In the genomic region with DNA sequence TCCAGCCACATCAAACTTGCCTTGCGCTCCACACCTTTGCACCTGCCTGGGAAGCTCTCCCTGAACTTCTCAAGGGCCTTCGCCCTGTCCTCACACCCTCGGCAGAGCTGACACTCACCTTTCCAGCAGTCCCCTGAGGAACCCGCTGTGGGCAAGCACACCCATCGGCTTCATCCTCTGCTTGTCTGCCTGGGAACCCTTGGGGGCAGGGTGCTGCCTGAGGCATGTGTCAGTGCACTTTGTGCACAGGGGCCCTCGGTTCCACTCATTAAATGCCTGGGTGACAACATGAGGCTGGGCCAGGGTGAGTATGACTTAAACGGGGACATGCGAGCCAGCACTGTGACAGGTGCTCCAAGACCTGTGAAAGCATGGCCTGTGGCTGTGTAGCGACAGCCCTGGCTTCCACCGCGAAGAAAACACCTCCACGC, we compare ENCODE assay signal across 26 cellular contexts. TPM values are rescaled to one million over a fixed set of nuclear protein-coding genes. Genes with fewer than 3 reads are reported as not detected.
DNase-seq lines count a peak whose midpoint lies in the region; FAIRE-seq and TF ChIP-seq lines count a peak whose summit lies in the region.
"Had no signal": no experiment of that assay in that cellular context is flagged by ENCODE, and none has a peak within 500 bp of the region (broad histone marks: within the 10 kb centered on the region; RNA-seq: fewer than 3 reads in every experiment).

No MANE protein-coding gene starts in this region.

- H3K9me3 ChIP-seq in SJCRH30 (replicated peaks), result no peaks in the 10 kb centered on the region
- H3K9me3 ChIP-seq: colonic mucosa, esophagus muscularis mucosa, ovary, right atrium auricular region, thyroid gland had no signal

- intact Hi-C loops in activated CD4-positive, alpha-beta T cell treated with anti-CD3 and anti-CD28 coated beads, Interleukin-2, amount 10 ng/mL, durations not matched to agents 24 days and 14 days (cut with micrococcal nuclease), result no loop called here
- intact Hi-C loops in posterior vena cava (cut with DNase I), result no loop called here

- H3K4me3 Mint-ChIP-seq in activated CD4-positive, alpha-beta T cell treated with anti-CD3 and anti-CD28 coated beads, Interleukin-2, amount 10 ng/mL, durations not matched to agents 24 days and 14 days, result no peak overlapping the region
- H3K4me3 Mint-ChIP-seq in chondrocyte (ENCODE audit: unreplicated experiment), result no peak overlapping the region

- no peak overlapping the region for H3K27ac ChIP-seq in SJCRH30
- H3K27ac ChIP-seq: colonic mucosa, HL-60, ovary, right atrium auricular region, thyroid gland had no signal

- H3K4me1 ChIP-seq in SJCRH30, result peaks cover 14% of the 10 kb centered on the region

- no peaks in the 10 kb centered on the region for H3K27me3 Mint-ChIP-seq in activated CD4-positive, alpha-beta T cell treated with anti-CD3 and anti-CD28 coated beads, Interleukin-2, amount 10 ng/mL, durations not matched to agents 24 days and 14 days
- no peaks in the 10 kb centered on the region for H3K27me3 Mint-ChIP-seq in chondrocyte (ENCODE audit: low read depth)
- H3K27me3 Mint-ChIP-seq: effector memory CD8-positive, alpha-beta T cell had no signal

- no peaks in the 10 kb centered on the region for H3K9me3 Mint-ChIP-seq in activated CD4-positive, alpha-beta T cell treated with anti-CD3 and anti-CD28 coated beads, Interleukin-2, amount 10 ng/mL, durations not matched to agents 24 days and 14 days
- H3K9me3 Mint-ChIP-seq in chondrocyte (ENCODE audit: low read depth), result no peaks in the 10 kb centered on the region
- H3K9me3 Mint-ChIP-seq: effector memory CD8-positive, alpha-beta T cell had no signal

- DNase-seq in activated CD4-positive, alpha-beta T cell treated with anti-CD3 and anti-CD28 coated beads, Interleukin-2, amount 10 ng/mL, durations not matched to agents 24 days and 14 days, result no peak
- DNase-seq in activated CD4-positive, alpha-beta T cell treated with anti-CD3 and anti-CD28 coated beads, Interleukin-2, amount 50 U/mL, for 1 hour, result no peak
- peak; percentile 9 for DNase-seq in GM12892 (ENCODE audit: insufficient read length)
- DNase-seq in chondrocyte (ENCODE audit: low spot score), result peak; percentile 68
- peak; percentile 55 for DNase-seq in posterior vena cava (ENCODE audit: low spot score)
- no peak for DNase-seq in NAMALWA (ENCODE audit: low spot score)
- DNase-seq in SJCRH30, result no peak
- DNase-seq in D341Med (ENCODE audit: low spot score), result no peak
- DNase-seq: amniotic stem cell; colonic mucosa; DMS79 treated with DMSO at 0.1 percent for 48 hours; effector memory CD8-positive, alpha-beta T cell; foreskin melanocyte; mesenchymal stem cell; NCI-H1092 treated with DMSO at 0.1 percent for 48 hours; NCI-H1930; NCI-H526 treated with DMSO at 0.1 percent for 48 hours; stimulated activated CD4-positive, alpha-beta T cell treated with anti-CD3 and anti-CD28 coated beads, Interleukin-4, amount 100 ng/mL, for 24 hours; stimulated activated naive CD8-positive, alpha-beta T cell treated with anti-CD3 and anti-CD28 coated beads, Interleukin-15, Interleukin-2, amounts not matched to agents 100 U/mL and 50 U/mL, for 24 hours had no signal

- no peak for FAIRE-seq in GM12892 (lab: Jason Lieb, UNC)
- FAIRE-seq: bronchial epithelial cell, RCC 7860 had no signal

- peaks cover 13% of the 10 kb centered on the region for H3K4me1 Mint-ChIP-seq in activated CD4-positive, alpha-beta T cell treated with anti-CD3 and anti-CD28 coated beads, Interleukin-2, amount 10 ng/mL, durations not matched to agents 24 days and 14 days
- H3K4me1 Mint-ChIP-seq in chondrocyte (ENCODE audit: low read depth), result peaks cover 14% of the 10 kb centered on the region

- H3K36me3 ChIP-seq in SJCRH30, result peaks cover 2% of the 10 kb centered on the region; the same call in 1 of the 2 replicates
- H3K36me3 ChIP-seq: colonic mucosa, ovary, right atrium auricular region, thyroid gland had no signal

- TF ChIP-seq CTCF in chondrocyte (IDR thresholded peaks at IDR 0.05), result no peak

- H3K36me3 Mint-ChIP-seq in activated CD4-positive, alpha-beta T cell treated with anti-CD3 and anti-CD28 coated beads, Interleukin-2, amount 10 ng/mL, durations not matched to agents 24 days and 14 days (ENCODE audit: low read depth), result peaks cover 4% of the 10 kb centered on the region
- no peaks in the 10 kb centered on the region for H3K36me3 Mint-ChIP-seq in chondrocyte (ENCODE audit: low read depth)

- H3K27me3 ChIP-seq in SJCRH30, result no peaks in the 10 kb centered on the region
- H3K27me3 ChIP-seq: colonic mucosa, esophagus muscularis mucosa, ovary, right atrium auricular region, thyroid gland had no signal

- TF ChIP-seq POLR2A in GM12892 (IDR thresholded peaks at IDR 0.05; ENCODE audit: low read depth, low read length), result no peak

- H3K27ac Mint-ChIP-seq in activated CD4-positive, alpha-beta T cell treated with anti-CD3 and anti-CD28 coated beads, Interleukin-2, amount 10 ng/mL, durations not matched to agents 24 days and 14 days, result peak overlapping the region; percentile 36
- H3K27ac Mint-ChIP-seq in chondrocyte (ENCODE audit: unreplicated experiment), result no peak overlapping the region
- H3K27ac Mint-ChIP-seq: effector memory CD8-positive, alpha-beta T cell had no signal

- no peak overlapping the region for H3K4me3 ChIP-seq in SJCRH30
- H3K4me3 ChIP-seq: colonic mucosa, esophagus muscularis mucosa, ovary, right atrium auricular region, thyroid gland had no signal

RNA-seq across cellular contexts. Expression of gene LRFN4, which starts 2.6 kb away (rescaled TPM):
- 51.9 and 55.6 TPM in 2 replicates for total RNA-seq in activated CD4-positive, alpha-beta T cell treated with anti-CD3 and anti-CD28 coated beads, Interleukin-2, amount 10 ng/mL, durations not matched to agents 24 days and 14 days
- 2.0 TPM for polyA plus RNA-seq in GM12892 (2012; ENCODE audit: missing spikeins)
- total RNA-seq in chondrocyte (33.8 to 47.2 TPM (median 46.8 TPM) in 3 replicates), posterior vena cava (10 to 100 TPM; 15.0 to 16.9 TPM)
- 15.6 and 15.9 TPM in 2 replicates for total RNA-seq in SJCRH30 (2014; rRNA removed; shearing (Covaris generic))

RNA-seq across cellular contexts. Expression of gene RCE1, which starts 11.0 kb away (rescaled TPM):
- 28.5 and 32.9 TPM in 2 replicates for total RNA-seq in activated CD4-positive, alpha-beta T cell treated with anti-CD3 and anti-CD28 coated beads, Interleukin-2, amount 10 ng/mL, durations not matched to agents 24 days and 14 days
- 8.6 TPM for polyA plus RNA-seq in GM12892 (2012; ENCODE audit: missing spikeins)
- 17.0 to 18.8 TPM (median 17.3 TPM) in 3 replicates for total RNA-seq in chondrocyte
- 1 to 10 TPM; 7.9 to 9.1 TPM for total RNA-seq in posterior vena cava
- 20.3 and 20.6 TPM in 2 replicates for total RNA-seq in SJCRH30 (2014; rRNA removed; shearing (Covaris generic))

Comparison
In these comparisons a context has a peak if more than half of its experiments do, and no peak if none do; other contexts are left out.
1. DNase-seq: peak in GM12892 (single experiment), chondrocyte (single experiment) and posterior vena cava (single experiment); none in activated CD4-positive, alpha-beta T cell treated with anti-CD3 and anti-CD28 coated beads, Interleukin-2, amount 10 ng/mL, durations not matched to agents 24 days and 14 days (single experiment), activated CD4-positive, alpha-beta T cell treated with anti-CD3 and anti-CD28 coated beads, Interleukin-2, amount 50 U/mL, for 1 hour (single experiment), NAMALWA (single experiment), SJCRH30 (0 of 2) and D341Med (single experiment).